ENCODE assay signal across 20 cellular contexts in the genomic region with DNA sequence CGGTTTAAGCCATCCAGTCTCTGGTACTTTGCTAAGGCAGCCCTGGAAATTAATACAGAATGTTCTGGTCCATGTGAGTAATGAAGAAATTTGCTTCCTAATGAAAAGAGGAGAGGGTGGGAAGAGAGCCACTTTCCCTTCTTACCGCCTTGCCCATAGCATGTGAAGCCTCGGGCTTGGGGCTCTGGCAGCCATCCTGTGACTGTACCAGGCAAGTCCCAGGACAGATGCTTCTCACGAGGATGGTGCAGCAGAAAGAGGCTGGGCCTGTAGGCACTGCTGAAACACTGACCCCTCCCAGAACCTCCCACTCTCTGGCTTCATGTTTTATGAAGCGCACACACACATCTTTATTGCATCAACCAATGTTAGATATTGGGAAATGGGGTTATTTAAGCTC.
"Had no signal": no experiment of that assay in that cellular context is flagged by ENCODE, and none has a peak within 500 bp of the region (broad histone marks: within the 10 kb centered on the region; RNA-seq: fewer than 3 reads in every experiment).

No MANE protein-coding gene starts in this region.

- ATAC-seq: gastroesophageal sphincter; left cardiac atrium; sciatic nerve; stimulated activated naive B cell treated with anti-CD40 and anti-IgM and Interleukin-4, amounts not matched to agents 10 μg/mL and 1 μg/mL and 100 μg/mL, for 72 hours; stimulated activated naive CD8-positive, alpha-beta T cell treated with anti-CD3 and anti-CD28 coated beads, Interleukin-15, amount 100 ng/mL, for 72 hours had no signal

- H3K36me3 ChIP-seq: colonic mucosa, gastroesophageal sphincter, left ventricle myocardium inferior, thoracic aorta, transverse colon had no signal

- DNase-seq: colonic mucosa; dermis blood vessel endothelial cell; erythroblast; glutamatergic neuron; left cardiac atrium; left ventricle myocardium inferior; mesendoderm; naive B cell; posterior cingulate gyrus; stimulated activated CD4-positive, alpha-beta T cell treated with anti-CD3 and anti-CD28 coated beads, Interleukin-2, amount 100 ng/mL, for 24 hours; stimulated activated CD4-positive, alpha-beta T cell treated with anti-CD3 and anti-CD28 coated beads, Interleukin-4, amount 100 ng/mL, for 4 hours; stimulated activated naive B cell treated with anti-CD40 and anti-IgM and Interleukin-4, amounts not matched to agents 10 μg/mL and 1 μg/mL and 100 μg/mL, for 72 hours; stimulated activated naive CD8-positive, alpha-beta T cell treated with anti-CD3 and anti-CD28 coated beads, Interleukin-15, amount 100 ng/mL, for 72 hours; transverse colon had no signal

- H3K9me3 ChIP-seq: colonic mucosa, thoracic aorta, transverse colon had no signal

- H3K4me1 Mint-ChIP-seq: nephron; stimulated activated naive B cell treated with anti-CD40 and anti-IgM and Interleukin-4, amounts not matched to agents 10 μg/mL and 1 μg/mL and 100 μg/mL, for 72 hours; stimulated activated naive CD8-positive, alpha-beta T cell treated with anti-CD3 and anti-CD28 coated beads, Interleukin-15, amount 100 ng/mL, for 72 hours had no signal

- H3K4me3 Mint-ChIP-seq: naive B cell; nephron; stimulated activated naive B cell treated with anti-CD40 and anti-IgM and Interleukin-4, amounts not matched to agents 10 μg/mL and 1 μg/mL and 100 μg/mL, for 72 hours; stimulated activated naive CD8-positive, alpha-beta T cell treated with anti-CD3 and anti-CD28 coated beads, Interleukin-15, amount 100 ng/mL, for 72 hours had no signal

- H3K27ac ChIP-seq: colonic mucosa, gastroesophageal sphincter, left ventricle myocardium inferior, thoracic aorta, transverse colon had no signal

- H3K27ac Mint-ChIP-seq: nephron; stimulated activated naive B cell treated with anti-CD40 and anti-IgM and Interleukin-4, amounts not matched to agents 10 μg/mL and 1 μg/mL and 100 μg/mL, for 72 hours; stimulated activated naive CD8-positive, alpha-beta T cell treated with anti-CD3 and anti-CD28 coated beads, Interleukin-15, amount 100 ng/mL, for 72 hours had no signal

- H3K4me1 ChIP-seq: colonic mucosa, gastroesophageal sphincter, left ventricle myocardium inferior, transverse colon had no signal

- H3K27me3 ChIP-seq: colonic mucosa, gastroesophageal sphincter, transverse colon had no signal

- H3K4me3 ChIP-seq: colonic mucosa, gastroesophageal sphincter, left ventricle myocardium inferior, lung, skin epidermis, thoracic aorta, transverse colon had no signal
